ENCODE assay signal across 1 cellular context in the genomic region with DNA sequence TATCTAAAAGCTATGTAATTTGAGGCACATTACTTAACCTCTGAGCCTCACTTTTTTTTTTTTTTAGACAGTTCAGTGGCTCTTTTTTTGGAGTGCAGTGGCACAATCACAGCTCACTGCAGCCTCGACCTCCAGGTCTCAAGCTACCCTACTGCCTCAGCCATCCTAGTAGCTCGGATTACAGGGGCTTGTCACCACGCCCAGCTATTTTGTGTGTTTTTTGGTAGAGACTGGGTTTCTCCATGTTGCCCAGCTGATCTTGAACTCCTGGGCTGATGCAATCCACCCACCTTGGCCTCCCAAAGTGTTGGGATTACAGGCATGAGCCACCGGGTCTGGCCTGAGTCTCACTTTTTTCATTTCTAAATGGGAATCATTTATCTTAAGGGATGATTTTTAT.
TF ChIP-seq lines count a peak whose summit lies in the region.

No MANE protein-coding gene starts in this region.

TF ChIP-seq in WTC11, 78 proteins besides CTCF, POLR2A, EP300 and RAD21 (continued from another document):
- TF ChIP-seq, protein P1, sequence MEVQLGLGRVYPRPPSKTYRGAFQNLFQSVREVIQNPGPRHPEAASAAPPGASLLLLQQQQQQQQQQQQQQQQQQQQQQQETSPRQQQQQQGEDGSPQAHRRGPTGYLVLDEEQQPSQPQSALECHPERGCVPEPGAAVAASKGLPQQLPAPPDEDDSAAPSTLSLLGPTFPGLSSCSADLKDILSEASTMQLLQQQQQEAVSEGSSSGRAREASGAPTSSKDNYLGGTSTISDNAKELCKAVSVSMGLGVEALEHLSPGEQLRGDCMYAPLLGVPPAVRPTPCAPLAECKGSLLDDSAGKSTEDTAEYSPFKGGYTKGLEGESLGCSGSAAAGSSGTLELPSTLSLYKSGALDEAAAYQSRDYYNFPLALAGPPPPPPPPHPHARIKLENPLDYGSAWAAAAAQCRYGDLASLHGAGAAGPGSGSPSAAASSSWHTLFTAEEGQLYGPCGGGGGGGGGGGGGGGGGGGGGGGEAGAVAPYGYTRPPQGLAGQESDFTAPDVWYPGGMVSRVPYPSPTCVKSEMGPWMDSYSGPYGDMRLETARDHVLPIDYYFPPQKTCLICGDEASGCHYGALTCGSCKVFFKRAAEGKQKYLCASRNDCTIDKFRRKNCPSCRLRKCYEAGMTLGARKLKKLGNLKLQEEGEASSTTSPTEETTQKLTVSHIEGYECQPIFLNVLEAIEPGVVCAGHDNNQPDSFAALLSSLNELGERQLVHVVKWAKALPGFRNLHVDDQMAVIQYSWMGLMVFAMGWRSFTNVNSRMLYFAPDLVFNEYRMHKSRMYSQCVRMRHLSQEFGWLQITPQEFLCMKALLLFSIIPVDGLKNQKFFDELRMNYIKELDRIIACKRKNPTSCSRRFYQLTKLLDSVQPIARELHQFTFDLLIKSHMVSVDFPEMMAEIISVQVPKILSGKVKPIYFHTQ (CRISPR knock-in tag; IDR thresholded peaks at IDR 0.05): no peak
- TF ChIP-seq SMAD3 (CRISPR knock-in tag; IDR thresholded peaks at IDR 0.05; ENCODE audit: borderline replicate concordance) (no peak), CREM (CRISPR knock-in tag; IDR thresholded peaks at IDR 0.05) (no peak), ZNF138 (CRISPR knock-in tag; conservative IDR thresholded peaks at IDR 0.05) (no peak), NR2C2 (CRISPR knock-in tag; IDR thresholded peaks at IDR 0.05) (no peak), ATF1 (CRISPR knock-in tag; IDR thresholded peaks at IDR 0.05) (no peak), CREB1 (CRISPR knock-in tag; IDR thresholded peaks at IDR 0.05) (no peak)
- TF ChIP-seq, protein P2, sequence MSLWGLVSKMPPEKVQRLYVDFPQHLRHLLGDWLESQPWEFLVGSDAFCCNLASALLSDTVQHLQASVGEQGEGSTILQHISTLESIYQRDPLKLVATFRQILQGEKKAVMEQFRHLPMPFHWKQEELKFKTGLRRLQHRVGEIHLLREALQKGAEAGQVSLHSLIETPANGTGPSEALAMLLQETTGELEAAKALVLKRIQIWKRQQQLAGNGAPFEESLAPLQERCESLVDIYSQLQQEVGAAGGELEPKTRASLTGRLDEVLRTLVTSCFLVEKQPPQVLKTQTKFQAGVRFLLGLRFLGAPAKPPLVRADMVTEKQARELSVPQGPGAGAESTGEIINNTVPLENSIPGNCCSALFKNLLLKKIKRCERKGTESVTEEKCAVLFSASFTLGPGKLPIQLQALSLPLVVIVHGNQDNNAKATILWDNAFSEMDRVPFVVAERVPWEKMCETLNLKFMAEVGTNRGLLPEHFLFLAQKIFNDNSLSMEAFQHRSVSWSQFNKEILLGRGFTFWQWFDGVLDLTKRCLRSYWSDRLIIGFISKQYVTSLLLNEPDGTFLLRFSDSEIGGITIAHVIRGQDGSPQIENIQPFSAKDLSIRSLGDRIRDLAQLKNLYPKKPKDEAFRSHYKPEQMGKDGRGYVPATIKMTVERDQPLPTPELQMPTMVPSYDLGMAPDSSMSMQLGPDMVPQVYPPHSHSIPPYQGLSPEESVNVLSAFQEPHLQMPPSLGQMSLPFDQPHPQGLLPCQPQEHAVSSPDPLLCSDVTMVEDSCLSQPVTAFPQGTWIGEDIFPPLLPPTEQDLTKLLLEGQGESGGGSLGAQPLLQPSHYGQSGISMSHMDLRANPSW (CRISPR knock-in tag; conservative IDR thresholded peaks at IDR 0.05; ENCODE audit: low read depth): no peak
- TF ChIP-seq, protein P3, sequence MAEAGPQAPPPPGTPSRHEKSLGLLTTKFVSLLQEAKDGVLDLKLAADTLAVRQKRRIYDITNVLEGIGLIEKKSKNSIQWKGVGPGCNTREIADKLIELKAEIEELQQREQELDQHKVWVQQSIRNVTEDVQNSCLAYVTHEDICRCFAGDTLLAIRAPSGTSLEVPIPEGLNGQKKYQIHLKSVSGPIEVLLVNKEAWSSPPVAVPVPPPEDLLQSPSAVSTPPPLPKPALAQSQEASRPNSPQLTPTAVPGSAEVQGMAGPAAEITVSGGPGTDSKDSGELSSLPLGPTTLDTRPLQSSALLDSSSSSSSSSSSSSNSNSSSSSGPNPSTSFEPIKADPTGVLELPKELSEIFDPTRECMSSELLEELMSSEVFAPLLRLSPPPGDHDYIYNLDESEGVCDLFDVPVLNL (CRISPR knock-in tag; IDR thresholded peaks at IDR 0.05; ENCODE audit: borderline replicate concordance, low read depth): no peak
- TF ChIP-seq, protein P4, sequence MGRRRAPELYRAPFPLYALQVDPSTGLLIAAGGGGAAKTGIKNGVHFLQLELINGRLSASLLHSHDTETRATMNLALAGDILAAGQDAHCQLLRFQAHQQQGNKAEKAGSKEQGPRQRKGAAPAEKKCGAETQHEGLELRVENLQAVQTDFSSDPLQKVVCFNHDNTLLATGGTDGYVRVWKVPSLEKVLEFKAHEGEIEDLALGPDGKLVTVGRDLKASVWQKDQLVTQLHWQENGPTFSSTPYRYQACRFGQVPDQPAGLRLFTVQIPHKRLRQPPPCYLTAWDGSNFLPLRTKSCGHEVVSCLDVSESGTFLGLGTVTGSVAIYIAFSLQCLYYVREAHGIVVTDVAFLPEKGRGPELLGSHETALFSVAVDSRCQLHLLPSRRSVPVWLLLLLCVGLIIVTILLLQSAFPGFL (CRISPR knock-in tag; IDR thresholded peaks at IDR 0.05; ENCODE audit: borderline replicate concordance): no peak
